ENCODE assay signal across 16 cellular contexts in the genomic region with DNA sequence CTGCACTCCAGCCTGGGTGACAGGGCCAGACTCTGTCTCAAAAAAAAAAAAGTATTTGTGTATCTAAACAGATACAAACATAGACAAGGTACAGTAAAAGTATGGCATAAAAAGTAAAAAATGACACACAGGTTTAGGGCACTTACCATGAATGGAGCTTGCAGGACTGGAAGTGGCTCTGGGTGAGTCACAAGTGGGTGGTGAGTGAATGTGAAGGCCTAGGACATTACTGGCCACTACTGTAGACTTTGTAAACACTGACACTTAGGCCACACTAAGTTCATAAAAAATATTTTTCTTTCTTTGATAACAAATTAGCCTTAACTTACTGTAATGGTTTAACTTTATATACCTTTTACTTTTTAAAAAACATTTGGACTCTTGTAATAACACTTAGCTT. TPM values are rescaled to one million over a fixed set of nuclear protein-coding genes. Genes with fewer than 3 reads are reported as not detected.
DNase-seq lines count a peak whose midpoint lies in the region; ATAC-seq and TF ChIP-seq lines count a peak whose summit lies in the region.
"Had no signal": no experiment of that assay in that cellular context is flagged by ENCODE, and none has a peak within 500 bp of the region (broad histone marks: within the 10 kb centered on the region; RNA-seq: fewer than 3 reads in every experiment).

No MANE protein-coding gene starts in this region.

- no peak overlapping the region for H3K27ac Mint-ChIP-seq in progenitor cell of endocrine pancreas
- H3K27ac Mint-ChIP-seq: activated CD4-positive, alpha-beta memory T cell treated with anti-CD3 and anti-CD28 coated beads, Interleukin-2, amount 10 ng/mL, durations not matched to agents 7 days and 5 days; immature natural killer cell had no signal

- CTCF ChIA-PET in HEK293 (lab: Yijun Ruan, JAX) = interaction anchor here (0.6 to 0.7 kb wide), 7 partner anchors 9 to 463 kb away, joined by 3 to 9 read pairs (median 4); no protein-coding TSS in a partner anchor

- POLR2A ChIA-PET in HEK293 (lab: Yijun Ruan, JAX) = no interaction called here

- H3K4me3 Mint-ChIP-seq in progenitor cell of endocrine pancreas (ENCODE audit: low read depth) = no peak overlapping the region
- H3K4me3 Mint-ChIP-seq: activated CD4-positive, alpha-beta memory T cell treated with anti-CD3 and anti-CD28 coated beads, Interleukin-2, amount 10 ng/mL, durations not matched to agents 7 days and 5 days; immature natural killer cell had no signal

- no peaks in the 10 kb centered on the region for H3K27me3 ChIP-seq in gastrocnemius medialis

- peaks cover 13% of the 10 kb centered on the region for H3K27me3 Mint-ChIP-seq in progenitor cell of endocrine pancreas

- H3K4me3 ChIP-seq in HEK293 (ENCODE audit: low read depth, low read length) (no peak overlapping the region), gastrocnemius medialis (no peak overlapping the region)

- H3K27ac ChIP-seq in HEK293 (ENCODE audit: extremely low read depth, low read depth, low read length) (no peak overlapping the region), gastrocnemius medialis (no peak overlapping the region)
- H3K27ac ChIP-seq: foreskin keratinocyte, HL-60 had no signal

- no peaks in the 10 kb centered on the region for H3K36me3 ChIP-seq in HEK293 (ENCODE audit: control insufficient read depth in 2 of 2, insufficient read depth in 1 of 2, low read length in 2 of 2)
- H3K36me3 ChIP-seq in gastrocnemius medialis = no peaks in the 10 kb centered on the region

- in situ Hi-C loops in gastrocnemius medialis (cut with MboI; ENCODE audit: low sequenced_read_pairs in 4 of 4) = loop anchor here in 2 of 4 donors (25.0 kb wide), 2 partner anchors 109 to 209 kb away; a partner anchor contains a TSS

- intact Hi-C loops in gastrocnemius medialis (cut with DNase I; ENCODE audit: low total_unique reads) = no loop called here

- TF ChIP-seq CTCF in HEK293 (tag by site-specific recombination; IDR thresholded peaks at IDR 0.05) (no peak), progenitor cell of endocrine pancreas (IDR thresholded peaks at IDR 0.05; ENCODE audit: unreplicated experiment) (no peak), gastrocnemius medialis (IDR thresholded peaks at IDR 0.05 in 4 of 5, conservative IDR thresholded peaks at IDR 0.05 in 1 of 5) (no peak)

- no peak for ATAC-seq in GM18505 (IDR thresholded peaks at IDR 0.05; ENCODE audit: unreplicated experiment)
- no peak for ATAC-seq in HG02610 (IDR thresholded peaks at IDR 0.05; ENCODE audit: unreplicated experiment)
- ATAC-seq in gastrocnemius medialis = no peak
- ATAC-seq: foreskin keratinocyte; Panc1; stimulated activated naive CD8-positive, alpha-beta T cell treated with anti-CD3 and anti-CD28 coated beads, Interleukin-15, Interleukin-2, amounts not matched to agents 100 U/mL and 50 U/mL, for 24 hours had no signal

- DNase-seq in AG08395 (ENCODE audit: low spot score) (peak; percentile 44), astrocyte of the hippocampus (ENCODE audit: low read depth, low spot score) (peak; percentile 40), glomerular visceral epithelial cell (ENCODE audit: extremely low spot score) (peak; percentile 41), progenitor cell of endocrine pancreas (ENCODE audit: low spot score, unreplicated experiment) (no peak), gastrocnemius medialis (no peak)
- DNase-seq: activated CD4-positive, alpha-beta memory T cell treated with anti-CD3 and anti-CD28 coated beads, Interleukin-2, amount 10 ng/mL, durations not matched to agents 7 days and 5 days; DND-41; foreskin keratinocyte; immature natural killer cell; MM.1S; stimulated activated naive CD8-positive, alpha-beta T cell treated with anti-CD3 and anti-CD28 coated beads, Interleukin-15, Interleukin-2, amounts not matched to agents 100 U/mL and 50 U/mL, for 24 hours had no signal

- no peaks in the 10 kb centered on the region for H3K4me1 ChIP-seq in HEK293 (ENCODE audit: control insufficient read depth, insufficient read depth, low read length)
- no peaks in the 10 kb centered on the region for H3K4me1 ChIP-seq in gastrocnemius medialis
- H3K4me1 ChIP-seq: foreskin keratinocyte had no signal

- H3K36me3 Mint-ChIP-seq in progenitor cell of endocrine pancreas (ENCODE audit: insufficient read depth) = no peaks in the 10 kb centered on the region
- H3K36me3 Mint-ChIP-seq: immature natural killer cell had no signal

- TF ChIP-seq POLR2A in GM18505 (IDR thresholded peaks at IDR 0.05; ENCODE audit: borderline replicate concordance, extremely low read depth, insufficient read depth, insufficient read length) (no peak), gastrocnemius medialis (IDR thresholded peaks at IDR 0.05) (no peak)

- H3K4me1 Mint-ChIP-seq in progenitor cell of endocrine pancreas (ENCODE audit: low read depth) = peaks cover 4% of the 10 kb centered on the region
- H3K4me1 Mint-ChIP-seq: activated CD4-positive, alpha-beta memory T cell treated with anti-CD3 and anti-CD28 coated beads, Interleukin-2, amount 10 ng/mL, durations not matched to agents 7 days and 5 days; immature natural killer cell had no signal

- H3K9me3 ChIP-seq in HEK293 (ENCODE audit: control insufficient read depth, insufficient read depth, low read depth, low read length) (no peaks in the 10 kb centered on the region), gastrocnemius medialis (no peaks in the 10 kb centered on the region)

- no peaks in the 10 kb centered on the region for H3K9me3 Mint-ChIP-seq in progenitor cell of endocrine pancreas (ENCODE audit: low read depth)
- H3K9me3 Mint-ChIP-seq: activated CD4-positive, alpha-beta memory T cell treated with anti-CD3 and anti-CD28 coated beads, Interleukin-2, amount 10 ng/mL, durations not matched to agents 7 days and 5 days; immature natural killer cell had no signal

TF ChIP-seq in HEK293, 187 proteins besides CTCF, POLR2A, EP300 and RAD21:
- no peak for TF ChIP-seq ZNF473 (tag by site-specific recombination; IDR thresholded peaks at IDR 0.05)
- TF ChIP-seq, protein P1, sequence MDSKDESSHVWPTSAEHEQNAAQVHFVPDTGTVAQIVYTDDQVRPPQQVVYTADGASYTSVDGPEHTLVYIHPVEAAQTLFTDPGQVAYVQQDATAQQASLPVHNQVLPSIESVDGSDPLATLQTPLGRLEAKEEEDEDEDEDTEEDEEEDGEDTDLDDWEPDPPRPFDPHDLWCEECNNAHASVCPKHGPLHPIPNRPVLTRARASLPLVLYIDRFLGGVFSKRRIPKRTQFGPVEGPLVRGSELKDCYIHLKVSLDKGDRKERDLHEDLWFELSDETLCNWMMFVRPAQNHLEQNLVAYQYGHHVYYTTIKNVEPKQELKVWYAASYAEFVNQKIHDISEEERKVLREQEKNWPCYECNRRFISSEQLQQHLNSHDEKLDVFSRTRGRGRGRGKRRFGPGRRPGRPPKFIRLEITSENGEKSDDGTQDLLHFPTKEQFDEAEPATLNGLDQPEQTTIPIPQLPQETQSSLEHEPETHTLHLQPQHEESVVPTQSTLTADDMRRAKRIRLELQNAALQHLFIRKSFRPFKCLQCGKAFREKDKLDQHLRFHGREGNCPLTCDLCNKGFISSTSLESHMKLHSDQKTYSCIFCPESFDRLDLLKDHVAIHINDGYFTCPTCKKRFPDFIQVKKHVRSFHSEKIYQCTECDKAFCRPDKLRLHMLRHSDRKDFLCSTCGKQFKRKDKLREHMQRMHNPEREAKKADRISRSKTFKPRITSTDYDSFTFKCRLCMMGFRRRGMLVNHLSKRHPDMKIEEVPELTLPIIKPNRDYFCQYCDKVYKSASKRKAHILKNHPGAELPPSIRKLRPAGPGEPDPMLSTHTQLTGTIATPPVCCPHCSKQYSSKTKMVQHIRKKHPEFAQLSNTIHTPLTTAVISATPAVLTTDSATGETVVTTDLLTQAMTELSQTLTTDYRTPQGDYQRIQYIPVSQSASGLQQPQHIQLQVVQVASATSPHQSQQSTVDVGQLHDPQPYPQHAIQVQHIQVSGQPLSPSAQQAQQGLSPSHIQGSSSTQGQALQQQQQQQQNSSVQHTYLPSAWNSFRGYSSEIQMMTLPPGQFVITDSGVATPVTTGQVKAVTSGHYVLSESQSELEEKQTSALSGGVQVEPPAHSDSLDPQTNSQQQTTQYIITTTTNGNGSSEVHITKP (tag by site-specific recombination; IDR thresholded peaks at IDR 0.05) = peak; percentile 38; the same call in 1 of the 2 replicates

RNA-seq across cellular contexts. Expression of a gene that starts 38.0 kb away (rescaled TPM):
- total RNA-seq in progenitor cell of endocrine pancreas (362 and 384 TPM in 2 replicates), gastrocnemius medialis (100 to 1,000 TPM; 313 to 538 (median 374) TPM)

Comparison
In these comparisons a context has a peak if more than half of its experiments do, and no peak if none do; other contexts are left out.
1. DNase-seq: peak in AG08395 (single experiment), astrocyte of the hippocampus (single experiment) and glomerular visceral epithelial cell (single experiment); none in progenitor cell of endocrine pancreas (single experiment) and gastrocnemius medialis (0 of 2).